8 cellular contexts compared by ENCODE assay signal in genomic region chr22:28882545-28882877, GRCh38. TPM values are rescaled to one million over a fixed set of nuclear protein-coding genes. Genes with fewer than 3 reads are reported as not detected.
A peak's percentile ranks its signal among the peaks of the same experiment; 100 is the strongest.
DNase-seq lines count a peak whose midpoint lies in the region; FAIRE-seq and TF ChIP-seq lines count a peak whose summit lies in the region.

No MANE protein-coding gene starts in this region.

- H3K36me3 ChIP-seq in Peyer's patch, result no peaks in the 10 kb centered on the region
- H3K36me3 ChIP-seq in duodenal mucosa (ENCODE audit: control insufficient read depth in 1 of 2, insufficient read depth in 2 of 2, low read length in 2 of 2), result no peaks in the 10 kb centered on the region
- H3K36me3 ChIP-seq in muscle layer of colon (ENCODE audit: insufficient read depth, low read length), result no peaks in the 10 kb centered on the region

- peak overlapping the region; percentile 57 to 59 for H3K9ac ChIP-seq in duodenal mucosa (ENCODE audit: low read depth in 1 of 2, low read length in 2 of 2)
- no peak overlapping the region for H3K9ac ChIP-seq in muscle layer of colon (ENCODE audit: low read length)

- DNase-seq in GM12892 (ENCODE audit: insufficient read length), result no peak
- peak in 1 of 3 donors; percentile 20 for DNase-seq in Peyer's patch
- no peak for DNase-seq in cortex of kidney (lab: John Stamatoyannopoulos, UW)
- DNase-seq in NCI-H446 treated with DMSO at 0.1 percent for 48 hours (lab: John Stamatoyannopoulos, UW), result no peak
- no peak for DNase-seq in MV-4-11 (lab: John Stamatoyannopoulos, UW)
- DNase-seq in mesenteric fat pad (ENCODE audit: low spot score), result no peak

- peak; percentile 5 for FAIRE-seq in GM12892 (lab: Jason Lieb, UNC)

- H3K4me1 ChIP-seq in Peyer's patch (peaks cover 0 to 23% (median 6%) of the 10 kb centered on the region in 4 donors), duodenal mucosa (ENCODE audit: control insufficient read depth in 1 of 2, insufficient read depth in 2 of 2, low read length in 2 of 2) (peaks cover 32 to 33% of the 10 kb centered on the region in 2 donors), muscle layer of colon (ENCODE audit: insufficient read depth, low read length) (peaks cover 30% of the 10 kb centered on the region)

- TF ChIP-seq CTCF in Peyer's patch (IDR thresholded peaks at IDR 0.05), result no peak

- H3K27ac ChIP-seq in Peyer's patch (peak overlapping the region in 2 of 4 donors; percentile 13 to 26), duodenal mucosa (ENCODE audit: low read depth, low read length) (no peak overlapping the region), muscle layer of colon (ENCODE audit: low read depth, low read length) (peak overlapping the region; percentile 41)

- H3K27me3 ChIP-seq in Peyer's patch (no peaks in the 10 kb centered on the region), duodenal mucosa (ENCODE audit: control insufficient read depth in 1 of 2, insufficient read depth in 2 of 2, low read length in 2 of 2) (no peaks in the 10 kb centered on the region), muscle layer of colon (ENCODE audit: control insufficient read depth in 1 of 2, insufficient read depth in 2 of 2, low read length in 2 of 2) (no peaks in the 10 kb centered on the region)

- H3K9me3 ChIP-seq in Peyer's patch (no peaks in the 10 kb centered on the region), duodenal mucosa (ENCODE audit: control insufficient read depth in 1 of 2, low read length in 2 of 2) (no peaks in the 10 kb centered on the region), muscle layer of colon (ENCODE audit: low read length) (no peaks in the 10 kb centered on the region)

- TF ChIP-seq POLR2A in GM12892 (IDR thresholded peaks at IDR 0.05; ENCODE audit: low read depth, low read length), result no peak
- no peak for TF ChIP-seq POLR2A in Peyer's patch (IDR thresholded peaks at IDR 0.05)

- H3K4me3 ChIP-seq in Peyer's patch, result peak overlapping the region; percentile 40 to 72 (median 60)
- H3K4me3 ChIP-seq in duodenal mucosa (ENCODE audit: low read depth in 1 of 2, low read length in 2 of 2), result peak overlapping the region; percentile 80 to 83
- peak overlapping the region; percentile 55 to 81 for H3K4me3 ChIP-seq in muscle layer of colon (ENCODE audit: low read depth in 1 of 2, low read length in 2 of 2)

RNA-seq across cellular contexts. Expression of gene ZNRF3, which starts 0.9 kb away (rescaled TPM):
- not detected for polyA plus RNA-seq in GM12892 (2012; ENCODE audit: missing spikeins)
- total RNA-seq in Peyer's patch (10 to 100 TPM in 1 of 4 donors, 1 to 10 TPM in 3; 5.8 to 17.6 (median 8.0) TPM), mesenteric fat pad (12.1 TPM)
